ENCODE assay signal across 1 cellular context in genomic region chr6:167293088-167293589, GRCh38.
TF ChIP-seq lines count a peak whose summit lies in the region.

No MANE protein-coding gene starts in this region.

TF ChIP-seq in H1, 55 proteins besides CTCF, POLR2A, EP300 and RAD21:
- TF ChIP-seq ASH2L (IDR thresholded peaks at IDR 0.05; ENCODE audit: low read length) (no peak), SUZ12 (IDR thresholded peaks at IDR 0.05; ENCODE audit: low read length) (no peak), CTBP2 (IDR thresholded peaks at IDR 0.05; ENCODE audit: borderline replicate concordance, insufficient read depth, insufficient read length, low read length) (no peak), SIRT6 (IDR thresholded peaks at IDR 0.05; ENCODE audit: low read length) (no peak), KDM4A (IDR thresholded peaks at IDR 0.05; ENCODE audit: low read depth, low read length, severe bottlenecking) (no peak), CHD1 (IDR thresholded peaks at IDR 0.05; ENCODE audit: low read depth, low read length) (no peak), JUN (IDR thresholded peaks at IDR 0.05; ENCODE audit: low read depth, low read length) (no peak), TAF1 (IDR thresholded peaks at IDR 0.05; ENCODE audit: low read depth, low read length) (no peak), YY1 (IDR thresholded peaks at IDR 0.05; ENCODE audit: low read depth, low read length) (no peak)
